In the genomic region with DNA sequence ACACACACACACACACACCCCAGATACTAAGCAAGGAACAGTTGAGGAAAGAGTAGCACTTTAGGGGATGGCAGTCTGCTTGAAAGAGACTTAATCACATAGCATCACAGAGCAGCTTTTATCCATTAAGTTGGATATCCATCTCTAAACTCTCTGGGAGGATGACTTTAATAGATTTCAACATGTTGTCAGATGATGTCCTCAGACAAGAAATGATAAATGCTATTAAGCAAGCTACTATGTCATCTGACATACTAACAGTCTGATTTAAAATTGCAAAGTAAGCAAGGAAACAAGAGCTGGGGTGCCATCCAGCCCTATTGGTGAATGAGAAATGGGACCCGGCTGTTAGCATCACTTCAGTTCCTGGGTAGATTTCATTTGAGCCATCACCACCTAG, we compare ENCODE assay signal across 20 cellular contexts.
DNase-seq lines count a peak whose midpoint lies in the region; ATAC-seq and TF ChIP-seq lines count a peak whose summit lies in the region.
"Had no signal": no experiment of that assay in that cellular context is flagged by ENCODE, and none has a peak within 500 bp of the region (broad histone marks: within the 10 kb centered on the region; RNA-seq: fewer than 3 reads in every experiment).

No MANE protein-coding gene starts in this region.

- H3K36me3 Mint-ChIP-seq in activated CD8-positive, alpha-beta T cell treated with anti-CD3 and anti-CD28 coated beads for 36 hours (ENCODE audit: low read depth): peaks cover 34% of the 10 kb centered on the region
- peaks cover 47% of the 10 kb centered on the region for H3K36me3 Mint-ChIP-seq in activated CD8-positive, alpha-beta T cell treated with anti-CD3 and anti-CD28 coated beads, Interleukin-2, amount 10 ng/mL, durations not matched to agents 7 days and 5 days (ENCODE audit: low read depth)
- peaks cover 63% of the 10 kb centered on the region for H3K36me3 Mint-ChIP-seq in CD4-positive, alpha-beta T cell (ENCODE audit: low read depth)
- peaks cover 31% of the 10 kb centered on the region for H3K36me3 Mint-ChIP-seq in activated naive CD8-positive, alpha-beta T cell treated with anti-CD3 and anti-CD28 coated beads for 36 hours
- H3K36me3 Mint-ChIP-seq in natural killer cell: peaks cover 2% of the 10 kb centered on the region

- no peak overlapping the region for H2AFZ ChIP-seq in Karpas-422 (ENCODE audit: low read length)

- no peak for DNase-seq in activated CD8-positive, alpha-beta T cell treated with anti-CD3 and anti-CD28 coated beads for 36 hours
- no peak for DNase-seq in activated CD8-positive, alpha-beta T cell treated with anti-CD3 and anti-CD28 coated beads, Interleukin-2, amount 10 ng/mL, durations not matched to agents 7 days and 5 days
- no peak for DNase-seq in CD4-positive, alpha-beta T cell
- no peak for DNase-seq in activated naive CD8-positive, alpha-beta T cell treated with anti-CD3 and anti-CD28 coated beads for 36 hours
- DNase-seq in natural killer cell: no peak
- no peak for DNase-seq in Kasumi-1 (lab: John Stamatoyannopoulos, UW)
- DNase-seq in AML-193 (lab: John Stamatoyannopoulos, UW): no peak
- DNase-seq in Karpas-422: no peak
- DNase-seq: activated CD4-positive, alpha-beta T cell treated with anti-CD3 and anti-CD28 coated beads, Interleukin-2, amount 50 U/mL, for 4 hours; DMS 273 treated with DMSO at 0.1 percent for 48 hours; NCI-H1092 treated with DMSO at 0.1 percent for 48 hours; NCI-H1930; NCI-H69; nucleus accumbens; SJCRH30; substantia nigra; upper lobe of right lung had no signal

- TF ChIP-seq CTCF in activated CD8-positive, alpha-beta T cell treated with anti-CD3 and anti-CD28 coated beads for 36 hours (IDR thresholded peaks at IDR 0.05): no peak
- no peak for TF ChIP-seq CTCF in CD4-positive, alpha-beta T cell (IDR thresholded peaks at IDR 0.05)
- TF ChIP-seq CTCF in natural killer cell (IDR thresholded peaks at IDR 0.05): no peak

- intact Hi-C loops in activated CD8-positive, alpha-beta T cell treated with anti-CD3 and anti-CD28 coated beads for 36 hours (cut with micrococcal nuclease): loop anchor here (5.0 to 10.0 kb wide), 3 partner anchors 114 to 417 kb away; partner anchors contain the start of gene DAZL
- intact Hi-C loops in CD4-positive, alpha-beta T cell (cut with DNase I, micrococcal nuclease): loop anchor here in 1 of 2 experiments (5.0 kb wide), 1 partner anchor 134 kb away; no protein-coding TSS in a partner anchor
- intact Hi-C loops in natural killer cell (cut with micrococcal nuclease): loop anchor here (2.0 kb wide), 1 partner anchor 179 kb away; no protein-coding TSS in a partner anchor

- H3K79me2 ChIP-seq in Karpas-422 (ENCODE audit: low read length): no peaks in the 10 kb centered on the region

- no peak overlapping the region for H3K27ac ChIP-seq in CD4-positive, alpha-beta T cell (ENCODE audit: low read depth, low read length)
- H3K27ac ChIP-seq in Karpas-422 (ENCODE audit: low read length): no peak overlapping the region
- H3K27ac ChIP-seq: BLaER1 treated with 17β-estradiol and CSF1 and Interleukin-3, amounts not matched to agents 10 nM and 100 nM; SJCRH30; skin epidermis; upper lobe of right lung; VCaP had no signal

- POLR2A ChIA-PET in activated CD8-positive, alpha-beta T cell treated with anti-CD3 and anti-CD28 coated beads for 36 hours (lab: Charles Lee): interaction anchor here (0.9 kb wide), 1 partner anchor 158 kb away, joined by 3 read pairs; no protein-coding TSS in a partner anchor
- POLR2A ChIA-PET in activated CD8-positive, alpha-beta T cell treated with anti-CD3 and anti-CD28 coated beads, Interleukin-2, amount 10 ng/mL, durations not matched to agents 7 days and 5 days (lab: Charles Lee): interaction anchor here (0.6 kb wide), 1 partner anchor 15 kb away, joined by 4 read pairs; no protein-coding TSS in a partner anchor
- POLR2A ChIA-PET in CD4-positive, alpha-beta T cell (lab: Charles Lee): interaction anchor here (1.4 kb wide), 1 partner anchor 133 kb away, joined by 3 read pairs; no protein-coding TSS in a partner anchor

- H3K4me2 ChIP-seq in Karpas-422 (ENCODE audit: low read depth, low read length, poor library complexity, severe bottlenecking): no peak overlapping the region
- H3K4me2 ChIP-seq: BLaER1 treated with 17β-estradiol and CSF1 and Interleukin-3, amounts not matched to agents 10 nM and 100 nM had no signal

- H3K4me1 ChIP-seq in Karpas-422 (ENCODE audit: low read length): 0 out of 2 replicates have a peak, but pooled peaks cover 3% of the 10 kb centered on the region
- H3K4me1 ChIP-seq: SJCRH30 had no signal

- peak overlapping the region; percentile 79 for H3K27ac Mint-ChIP-seq in activated CD8-positive, alpha-beta T cell treated with anti-CD3 and anti-CD28 coated beads for 36 hours
- no peak overlapping the region for H3K27ac Mint-ChIP-seq in activated CD8-positive, alpha-beta T cell treated with anti-CD3 and anti-CD28 coated beads, Interleukin-2, amount 10 ng/mL, durations not matched to agents 7 days and 5 days
- H3K27ac Mint-ChIP-seq in CD4-positive, alpha-beta T cell: peak overlapping the region; percentile 82
- peak overlapping the region; percentile 64 for H3K27ac Mint-ChIP-seq in activated naive CD8-positive, alpha-beta T cell treated with anti-CD3 and anti-CD28 coated beads for 36 hours
- H3K27ac Mint-ChIP-seq in natural killer cell: peak overlapping the region; percentile 86 to 99

- no peaks in the 10 kb centered on the region for H4K20me1 ChIP-seq in Karpas-422 (ENCODE audit: insufficient read depth, low read depth, low read length)

- H3K4me1 Mint-ChIP-seq in activated CD8-positive, alpha-beta T cell treated with anti-CD3 and anti-CD28 coated beads for 36 hours (ENCODE audit: low read depth): peaks cover 61% of the 10 kb centered on the region
- peaks cover 49% of the 10 kb centered on the region for H3K4me1 Mint-ChIP-seq in activated CD8-positive, alpha-beta T cell treated with anti-CD3 and anti-CD28 coated beads, Interleukin-2, amount 10 ng/mL, durations not matched to agents 7 days and 5 days (ENCODE audit: low read depth)
- peaks cover 74% of the 10 kb centered on the region for H3K4me1 Mint-ChIP-seq in CD4-positive, alpha-beta T cell (ENCODE audit: low read depth)
- H3K4me1 Mint-ChIP-seq in activated naive CD8-positive, alpha-beta T cell treated with anti-CD3 and anti-CD28 coated beads for 36 hours: peaks cover 57% of the 10 kb centered on the region
- peaks cover 69 to 70% of the 10 kb centered on the region in 2 donors for H3K4me1 Mint-ChIP-seq in natural killer cell

- H3K9ac ChIP-seq in Karpas-422 (ENCODE audit: low read length): no peak overlapping the region
- H3K9ac ChIP-seq: BLaER1 treated with 17β-estradiol and CSF1 and Interleukin-3, amounts not matched to agents 10 nM and 100 nM had no signal

- H3K9me3 ChIP-seq in CD4-positive, alpha-beta T cell (ENCODE audit: control insufficient read depth, low read length): no peaks in the 10 kb centered on the region
- H3K9me3 ChIP-seq in Karpas-422 (ENCODE audit: low read length): no peaks in the 10 kb centered on the region
- H3K9me3 ChIP-seq: SJCRH30, upper lobe of right lung had no signal

- H3K4me3 ChIP-seq in Karpas-422 (ENCODE audit: low read length): no peak overlapping the region
- H3K4me3 ChIP-seq: BLaER1 treated with 17β-estradiol and CSF1 and Interleukin-3, amounts not matched to agents 10 nM and 100 nM; SJCRH30; skin epidermis; upper lobe of right lung had no signal

- H3K27me3 Mint-ChIP-seq in activated CD8-positive, alpha-beta T cell treated with anti-CD3 and anti-CD28 coated beads for 36 hours: no peaks in the 10 kb centered on the region
- no peaks in the 10 kb centered on the region for H3K27me3 Mint-ChIP-seq in activated CD8-positive, alpha-beta T cell treated with anti-CD3 and anti-CD28 coated beads, Interleukin-2, amount 10 ng/mL, durations not matched to agents 7 days and 5 days (ENCODE audit: low read depth)
- H3K27me3 Mint-ChIP-seq in CD4-positive, alpha-beta T cell: no peaks in the 10 kb centered on the region
- H3K27me3 Mint-ChIP-seq in activated naive CD8-positive, alpha-beta T cell treated with anti-CD3 and anti-CD28 coated beads for 36 hours: no peaks in the 10 kb centered on the region
- H3K27me3 Mint-ChIP-seq in natural killer cell (ENCODE audit: low read depth in 2 of 2): no peaks in the 10 kb centered on the region

- H3K9me3 Mint-ChIP-seq in activated CD8-positive, alpha-beta T cell treated with anti-CD3 and anti-CD28 coated beads for 36 hours: peaks cover 3% of the 10 kb centered on the region
- no peaks in the 10 kb centered on the region for H3K9me3 Mint-ChIP-seq in activated CD8-positive, alpha-beta T cell treated with anti-CD3 and anti-CD28 coated beads, Interleukin-2, amount 10 ng/mL, durations not matched to agents 7 days and 5 days (ENCODE audit: insufficient read depth)
- H3K9me3 Mint-ChIP-seq in CD4-positive, alpha-beta T cell: no peaks in the 10 kb centered on the region
- no peaks in the 10 kb centered on the region for H3K9me3 Mint-ChIP-seq in activated naive CD8-positive, alpha-beta T cell treated with anti-CD3 and anti-CD28 coated beads for 36 hours
- H3K9me3 Mint-ChIP-seq in natural killer cell: no peaks in the 10 kb centered on the region

- H3K4me3 Mint-ChIP-seq in activated CD8-positive, alpha-beta T cell treated with anti-CD3 and anti-CD28 coated beads for 36 hours: no peak overlapping the region
- no peak overlapping the region for H3K4me3 Mint-ChIP-seq in activated CD8-positive, alpha-beta T cell treated with anti-CD3 and anti-CD28 coated beads, Interleukin-2, amount 10 ng/mL, durations not matched to agents 7 days and 5 days
- no peak overlapping the region for H3K4me3 Mint-ChIP-seq in CD4-positive, alpha-beta T cell
- no peak overlapping the region for H3K4me3 Mint-ChIP-seq in activated naive CD8-positive, alpha-beta T cell treated with anti-CD3 and anti-CD28 coated beads for 36 hours
- no peak overlapping the region for H3K4me3 Mint-ChIP-seq in natural killer cell

- H3K9me2 ChIP-seq in Karpas-422 (replicated peaks; ENCODE audit: insufficient read depth, low read length): no peaks in the 10 kb centered on the region

- ATAC-seq in activated CD8-positive, alpha-beta T cell treated with anti-CD3 and anti-CD28 coated beads for 36 hours: no peak
- no peak for ATAC-seq in activated CD8-positive, alpha-beta T cell treated with anti-CD3 and anti-CD28 coated beads, Interleukin-2, amount 10 ng/mL, durations not matched to agents 7 days and 5 days
- no peak for ATAC-seq in CD4-positive, alpha-beta T cell (ENCODE audit: poor library complexity)
- ATAC-seq in natural killer cell: no peak
- ATAC-seq: upper lobe of right lung had no signal

- CTCF ChIA-PET in activated CD8-positive, alpha-beta T cell treated with anti-CD3 and anti-CD28 coated beads for 36 hours (lab: Charles Lee): interaction anchor here (2.7 kb wide), 1 partner anchor 138 kb away, joined by 9 read pairs; no protein-coding TSS in a partner anchor
- CTCF ChIA-PET in activated CD8-positive, alpha-beta T cell treated with anti-CD3 and anti-CD28 coated beads, Interleukin-2, amount 10 ng/mL, durations not matched to agents 7 days and 5 days (lab: Charles Lee): interaction anchor here (0.7 to 2.1 kb wide), 3 partner anchors 11 to 30 kb away, joined by 3 to 7 read pairs (median 5); no protein-coding TSS in a partner anchor
- CTCF ChIA-PET in CD4-positive, alpha-beta T cell (lab: Charles Lee): interaction anchor here (1.1 kb wide), 1 partner anchor 12 kb away, joined by 3 read pairs; no protein-coding TSS in a partner anchor

- H3K36me3 ChIP-seq in Karpas-422 (ENCODE audit: insufficient read depth, low read length): no peaks in the 10 kb centered on the region
- H3K36me3 ChIP-seq: SJCRH30, upper lobe of right lung had no signal

- H3K27me3 ChIP-seq in CD4-positive, alpha-beta T cell (ENCODE audit: control insufficient read depth, insufficient read depth, low read length): no peaks in the 10 kb centered on the region
- H3K27me3 ChIP-seq in Karpas-422 (ENCODE audit: low read length): no peaks in the 10 kb centered on the region
- H3K27me3 ChIP-seq: BLaER1 treated with 17β-estradiol and CSF1 and Interleukin-3, amounts not matched to agents 10 nM and 100 nM; SJCRH30; upper lobe of right lung had no signal
